ENCODE assay signal across 22 cellular contexts in genomic region chr2:86491088-86491487, GRCh38. TPM values are rescaled to one million over a fixed set of nuclear protein-coding genes. Genes with fewer than 3 reads are reported as not detected.
DNase-seq lines count a peak whose midpoint lies in the region; ATAC-seq and TF ChIP-seq lines count a peak whose summit lies in the region.
"Had no signal": no experiment of that assay in that cellular context is flagged by ENCODE, and none has a peak within 500 bp of the region (broad histone marks: within the 10 kb centered on the region; RNA-seq: fewer than 3 reads in every experiment).

No MANE protein-coding gene starts in this region.

- H3K4me1 Mint-ChIP-seq in activated naive CD4-positive, alpha-beta T cell treated with anti-CD3 and anti-CD28 coated beads for 36 hours (ENCODE audit: low read depth): peaks cover 11% of the 10 kb centered on the region
- H3K4me1 Mint-ChIP-seq in progenitor cell of endocrine pancreas (ENCODE audit: low read depth): no peaks in the 10 kb centered on the region
- H3K4me1 Mint-ChIP-seq: WTC11 had no signal

- intact Hi-C loops in activated naive CD4-positive, alpha-beta T cell treated with anti-CD3 and anti-CD28 coated beads for 36 hours (cut with micrococcal nuclease): no loop called here

- peak overlapping the region; percentile 3 for H3K27ac Mint-ChIP-seq in activated naive CD4-positive, alpha-beta T cell treated with anti-CD3 and anti-CD28 coated beads for 36 hours
- peak overlapping the region; percentile 77 for H3K27ac Mint-ChIP-seq in progenitor cell of endocrine pancreas
- H3K27ac Mint-ChIP-seq: WTC11 had no signal

- peak overlapping the region; percentile 60 for H3K27ac ChIP-seq in caudate nucleus (ENCODE audit: low read depth, low read length)

- peaks cover 64% of the 10 kb centered on the region for H3K36me3 Mint-ChIP-seq in activated naive CD4-positive, alpha-beta T cell treated with anti-CD3 and anti-CD28 coated beads for 36 hours (ENCODE audit: low read depth)
- peaks cover 61% of the 10 kb centered on the region for H3K36me3 Mint-ChIP-seq in progenitor cell of endocrine pancreas (ENCODE audit: insufficient read depth)

- DNase-seq in activated naive CD4-positive, alpha-beta T cell treated with anti-CD3 and anti-CD28 coated beads for 36 hours: no peak
- DNase-seq in activated naive CD4-positive, alpha-beta T cell (lab: John Stamatoyannopoulos, UW): no peak
- DNase-seq in NCI-H226: peak; percentile 46
- no peak for DNase-seq in caudate nucleus (lab: John Stamatoyannopoulos, UW)
- no peak for DNase-seq in progenitor cell of endocrine pancreas (ENCODE audit: low spot score, unreplicated experiment)
- DNase-seq in dedifferentiated amniotic fluid mesenchymal stem cell (ENCODE audit: extremely low spot score): no peak
- no peak for DNase-seq in activated CD8-positive, alpha-beta memory T cell treated with anti-CD3 and anti-CD28 coated beads, Interleukin-2, amount 50 U/mL, for 4 hours
- DNase-seq: 8988T; activated CD4-positive, alpha-beta T cell treated with anti-CD3 and anti-CD28 coated beads, Interleukin-2, amount 50 U/mL, for 48 hours; activated naive CD4-positive, alpha-beta T cell treated with anti-CD3 and anti-CD28 coated beads, Interleukin-2, amount 50 U/mL, for 16 hours; COR-L47; dermis blood vessel endothelial cell; islet precursor cell; NCI-H1092; NCI-H2081 treated with DMSO at 0.1 percent for 48 hours; NCI-H510A; stimulated activated CD4-positive, alpha-beta T cell treated with anti-CD3 and anti-CD28 coated beads, Interleukin-4, amount 100 ng/mL, for 24 hours; T-helper 9 cell had no signal

- CTCF ChIA-PET in activated naive CD4-positive, alpha-beta T cell treated with anti-CD3 and anti-CD28 coated beads for 36 hours (lab: Charles Lee): no interaction called here

- peaks cover 9% of the 10 kb centered on the region for H3K9me3 Mint-ChIP-seq in activated naive CD4-positive, alpha-beta T cell treated with anti-CD3 and anti-CD28 coated beads for 36 hours
- peaks cover 11% of the 10 kb centered on the region for H3K9me3 Mint-ChIP-seq in progenitor cell of endocrine pancreas (ENCODE audit: low read depth)

- TF ChIP-seq CTCF in progenitor cell of endocrine pancreas (IDR thresholded peaks at IDR 0.05; ENCODE audit: unreplicated experiment): no peak

- ATAC-seq in GM18511 (IDR thresholded peaks at IDR 0.05; ENCODE audit: unreplicated experiment): no peak
- ATAC-seq: HCT116, WTC11 had no signal

- H3K27me3 Mint-ChIP-seq in activated naive CD4-positive, alpha-beta T cell treated with anti-CD3 and anti-CD28 coated beads for 36 hours (ENCODE audit: low read depth): no peaks in the 10 kb centered on the region
- no peaks in the 10 kb centered on the region for H3K27me3 Mint-ChIP-seq in progenitor cell of endocrine pancreas
- H3K27me3 Mint-ChIP-seq: B cell had no signal

- no peak overlapping the region for H3K4me3 Mint-ChIP-seq in activated naive CD4-positive, alpha-beta T cell treated with anti-CD3 and anti-CD28 coated beads for 36 hours
- H3K4me3 Mint-ChIP-seq in progenitor cell of endocrine pancreas (ENCODE audit: low read depth): no peak overlapping the region
- H3K4me3 Mint-ChIP-seq: B cell, WTC11 had no signal

RNA-seq across cellular contexts. Expression of gene KDM3A, which starts 49.9 kb away (rescaled TPM):
- total RNA-seq in activated naive CD4-positive, alpha-beta T cell treated with anti-CD3 and anti-CD28 coated beads for 36 hours: 10 to 100 TPM; 47.3 to 49.9 TPM
- 73.7 and 75.5 TPM in 2 replicates for total RNA-seq in progenitor cell of endocrine pancreas
